In genomic region chr10:115207276-115207675, GRCh38 we compare ENCODE assay signal across 1 cellular context.
TF ChIP-seq lines count a peak whose summit lies in the region.

No MANE protein-coding gene starts in this region.

TF ChIP-seq in A549, 52 proteins besides CTCF, POLR2A, EP300 and RAD21:
- peak; percentile 3 for TF ChIP-seq MAFK (IDR thresholded peaks at IDR 0.05; ENCODE audit: partially characterized antibody)
